ENCODE assay signal across 26 cellular contexts in the genomic region with DNA sequence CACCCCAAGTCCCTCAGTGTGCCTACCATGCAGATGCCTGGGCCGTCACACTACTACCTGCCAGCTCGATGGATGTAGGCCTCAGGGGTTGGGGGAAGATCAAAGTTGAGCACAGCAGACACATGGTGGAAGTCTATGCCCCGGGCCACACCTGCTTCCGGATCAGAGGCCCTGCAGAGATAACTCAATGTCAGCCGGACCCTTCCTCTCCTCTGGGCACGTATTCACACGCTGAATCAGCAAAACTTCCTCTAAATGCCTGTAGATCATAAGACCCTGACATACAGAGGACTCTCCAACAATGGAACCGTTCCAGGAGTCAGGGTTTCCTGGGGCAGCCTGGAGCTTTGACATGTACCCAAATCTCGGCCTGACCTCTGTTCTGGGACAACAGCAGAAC. TPM values are rescaled to one million over a fixed set of nuclear protein-coding genes. Genes with fewer than 3 reads are reported as not detected.
"Had no signal": no experiment of that assay in that cellular context is flagged by ENCODE, and none has a peak within 500 bp of the region (broad histone marks: within the 10 kb centered on the region; RNA-seq: fewer than 3 reads in every experiment).

No MANE protein-coding gene starts in this region.

- H3K9me3 Mint-ChIP-seq: activated naive CD4-positive, alpha-beta T cell treated with anti-CD3 and anti-CD28 coated beads, Interleukin-2, amount 50 U/mL, for 72 hours; activated T-cell treated with anti-CD3 and anti-CD28 coated beads, Interleukin-2, amount 50 U/mL, for 72 hours; immature natural killer cell; naive thymus-derived CD4-positive, alpha-beta T cell; stimulated activated effector memory CD8-positive, alpha-beta T cell treated with anti-CD3 and anti-CD28 coated beads, Interleukin-12 subunit alpha, Interleukin-12 subunit beta, amount 100 ng/mL, for 72 hours; stimulated activated naive CD8-positive, alpha-beta T cell treated with anti-CD3 and anti-CD28 coated beads, Interleukin-15, amount 100 ng/mL, for 72 hours; WTC11 had no signal

- H3K9me3 ChIP-seq: colonic mucosa, left ventricle myocardium inferior, tibial nerve had no signal

- H3K4me3 ChIP-seq: colonic mucosa, left ventricle myocardium inferior, skin epidermis, tibial nerve had no signal

- H3K27me3 ChIP-seq: colonic mucosa, foreskin keratinocyte, tibial nerve had no signal

- ATAC-seq: activated naive CD4-positive, alpha-beta T cell treated with anti-CD3 and anti-CD28 coated beads, Interleukin-2, amount 50 U/mL, for 72 hours; activated T-cell treated with anti-CD3 and anti-CD28 coated beads, Interleukin-2, amount 50 U/mL, for 72 hours; foreskin keratinocyte; naive thymus-derived CD4-positive, alpha-beta T cell; right cardiac atrium; stimulated activated effector memory CD8-positive, alpha-beta T cell treated with anti-CD3 and anti-CD28 coated beads, Interleukin-12 subunit alpha, Interleukin-12 subunit beta, amount 100 ng/mL, for 72 hours; stimulated activated naive CD8-positive, alpha-beta T cell treated with anti-CD3 and anti-CD28 coated beads, Interleukin-15, amount 100 ng/mL, for 72 hours; WTC11 had no signal

- FAIRE-seq: bronchial epithelial cell had no signal

- H3K27ac Mint-ChIP-seq: immature natural killer cell; stimulated activated effector memory CD8-positive, alpha-beta T cell treated with anti-CD3 and anti-CD28 coated beads, Interleukin-12 subunit alpha, Interleukin-12 subunit beta, amount 100 ng/mL, for 72 hours; WTC11 had no signal

- H3K27me3 Mint-ChIP-seq: naive thymus-derived CD4-positive, alpha-beta T cell; stimulated activated naive CD8-positive, alpha-beta T cell treated with anti-CD3 and anti-CD28 coated beads, Interleukin-15, amount 100 ng/mL, for 72 hours had no signal

- H3K4me1 ChIP-seq: foreskin keratinocyte had no signal

- H3K27ac ChIP-seq: colonic mucosa, foreskin keratinocyte, left ventricle myocardium inferior, skin epidermis, tibial nerve had no signal

- H3K4me3 Mint-ChIP-seq: activated T-cell treated with anti-CD3 and anti-CD28 coated beads, Interleukin-2, amount 50 U/mL, for 72 hours; immature natural killer cell; naive thymus-derived CD4-positive, alpha-beta T cell; stimulated activated effector memory CD8-positive, alpha-beta T cell treated with anti-CD3 and anti-CD28 coated beads, Interleukin-12 subunit alpha, Interleukin-12 subunit beta, amount 100 ng/mL, for 72 hours; stimulated activated naive CD8-positive, alpha-beta T cell treated with anti-CD3 and anti-CD28 coated beads, Interleukin-15, amount 100 ng/mL, for 72 hours; WTC11 had no signal

- DNase-seq: activated CD4-positive, alpha-beta T cell treated with anti-CD3 and anti-CD28 coated beads, Interleukin-2, amount 50 U/mL, for 48 hours; activated gamma-delta T cell; activated T-cell treated with anti-CD3 and anti-CD28 coated beads, Interleukin-2, amount 50 U/mL, for 72 hours; amniotic stem cell; colonic mucosa; foreskin keratinocyte; immature natural killer cell; kidney glomerular epithelial cell; left ventricle myocardium inferior; naive thymus-derived CD4-positive, alpha-beta T cell; right cardiac atrium; stimulated activated CD4-positive, alpha-beta T cell treated with anti-CD3 and anti-CD28 coated beads, Interleukin-2, amount 100 ng/mL, for 24 hours; stimulated activated naive CD8-positive, alpha-beta T cell treated with anti-CD3 and anti-CD28 coated beads, Interleukin-15, amount 100 ng/mL, for 72 hours; T-helper 1 cell; T-helper 9 cell had no signal

RNA-seq across cellular contexts. Expression of a gene that starts 28.8 kb away (rescaled TPM):
- total RNA-seq: foreskin keratinocyte, glomerular endothelial cell, lung microvascular endothelial cell, osteocyte, pulmonary artery endothelial cell, urinary bladder had no signal
- polyA plus RNA-seq: foreskin keratinocyte; immature natural killer cell; naive thymus-derived CD4-positive, alpha-beta T cell had no signal
